9 cellular contexts compared by ENCODE assay signal in the genomic region with DNA sequence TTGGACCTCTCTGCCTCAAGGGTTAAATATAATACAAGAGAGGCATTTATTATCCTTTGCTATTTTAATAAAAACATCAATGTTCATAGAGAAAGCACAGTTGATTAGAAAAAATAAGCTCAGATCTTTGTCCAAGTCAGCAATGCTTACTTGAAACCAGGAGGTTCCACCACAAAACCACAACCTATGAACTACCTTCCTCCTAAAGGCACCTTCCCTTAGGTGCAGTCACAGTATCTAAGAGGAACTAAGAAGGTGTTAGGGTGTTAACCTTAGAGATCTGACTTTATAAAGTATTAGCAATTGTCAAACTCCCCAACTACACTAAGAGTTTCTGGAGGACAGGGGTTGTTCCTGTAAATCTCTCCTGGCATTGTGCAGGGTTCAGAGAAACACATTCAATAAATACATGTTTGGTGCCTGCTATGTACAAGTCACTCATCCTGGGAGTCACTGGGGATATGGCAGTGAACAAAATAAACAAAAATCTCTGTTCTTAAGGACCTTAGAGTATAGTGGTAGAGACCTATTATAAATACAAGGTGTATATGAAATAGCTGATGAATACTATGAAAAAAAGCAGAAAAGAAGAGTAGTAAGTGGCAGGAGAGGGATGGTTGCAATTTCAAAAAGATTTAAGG.
DNase-seq lines count a peak whose midpoint lies in the region; ATAC-seq lines count a peak whose summit lies in the region.
"Had no signal": no experiment of that assay in that cellular context is flagged by ENCODE, and none has a peak within 500 bp of the region (broad histone marks: within the 10 kb centered on the region; RNA-seq: fewer than 3 reads in every experiment).

No MANE protein-coding gene starts in this region.

- peaks cover 0 to 5% (median 0%) of the 10 kb centered on the region in 7 donors for H3K9me3 Mint-ChIP-seq in CD4-positive, CD25-positive, alpha-beta regulatory T cell
- H3K9me3 Mint-ChIP-seq in T-helper 1 cell treated with Interleukin-12 subunit alpha and Interleukin-12 subunit beta and Interleukin-4 antibody, amounts not matched to agents 30 μg/mL and 1 μg/mL, for 36 hours: peaks cover 12% of the 10 kb centered on the region

- peak overlapping the region; percentile 20 to 81 (median 56) for H3K27ac Mint-ChIP-seq in CD4-positive, CD25-positive, alpha-beta regulatory T cell
- peak overlapping the region; percentile 68 for H3K27ac Mint-ChIP-seq in T-helper 1 cell treated with Interleukin-12 subunit alpha and Interleukin-12 subunit beta and Interleukin-4 antibody, amounts not matched to agents 30 μg/mL and 1 μg/mL, for 36 hours

- DNase-seq in CD4-positive, CD25-positive, alpha-beta regulatory T cell: peak in 2 of 3 donors; percentile 71 to 93
- DNase-seq in posterior vena cava (ENCODE audit: low spot score) (no peak), MV-4-11 (lab: John Stamatoyannopoulos, UW) (no peak), head of caudate nucleus (no peak), NCI-H510A (lab: John Stamatoyannopoulos, UW) (no peak)
- DNase-seq: SIG-M5 had no signal

- H3K36me3 Mint-ChIP-seq in CD4-positive, CD25-positive, alpha-beta regulatory T cell: no peaks in the 10 kb centered on the region
- peaks cover 16% of the 10 kb centered on the region for H3K36me3 Mint-ChIP-seq in T-helper 1 cell treated with Interleukin-12 subunit alpha and Interleukin-12 subunit beta and Interleukin-4 antibody, amounts not matched to agents 30 μg/mL and 1 μg/mL, for 36 hours (ENCODE audit: low read depth)

- no peaks in the 10 kb centered on the region for H3K36me3 ChIP-seq in CD4-positive, CD25-positive, alpha-beta regulatory T cell (ENCODE audit: control insufficient read depth, insufficient read depth, low read length)

- peak overlapping the region; percentile 60 for H3K4me3 ChIP-seq in CD4-positive, CD25-positive, alpha-beta regulatory T cell (ENCODE audit: low read depth, low read length)

- ATAC-seq in CD4-positive, CD25-positive, alpha-beta regulatory T cell (ENCODE audit: low read depth in 2 of 2): peak; percentile 91 to 95
- ATAC-seq in GM19025 (IDR thresholded peaks at IDR 0.05; ENCODE audit: low read depth, unreplicated experiment) (peak; percentile 66), HG02938 (IDR thresholded peaks at IDR 0.05; ENCODE audit: unreplicated experiment) (peak; percentile 73)

- no peaks in the 10 kb centered on the region for H3K9me3 ChIP-seq in CD4-positive, CD25-positive, alpha-beta regulatory T cell (ENCODE audit: control insufficient read depth in 2 of 2, low read length in 2 of 2)

- H3K27me3 Mint-ChIP-seq in CD4-positive, CD25-positive, alpha-beta regulatory T cell: no peaks in the 10 kb centered on the region
- no peaks in the 10 kb centered on the region for H3K27me3 Mint-ChIP-seq in T-helper 1 cell treated with Interleukin-12 subunit alpha and Interleukin-12 subunit beta and Interleukin-4 antibody, amounts not matched to agents 30 μg/mL and 1 μg/mL, for 36 hours (ENCODE audit: low read depth)

- no peak overlapping the region for H3K27ac ChIP-seq in CD4-positive, CD25-positive, alpha-beta regulatory T cell (ENCODE audit: insufficient read depth, low read length, poor library complexity, severe bottlenecking)

- no peaks in the 10 kb centered on the region for H3K27me3 ChIP-seq in CD4-positive, CD25-positive, alpha-beta regulatory T cell (ENCODE audit: control insufficient read depth, insufficient read depth, low read length)

- H3K4me3 Mint-ChIP-seq in CD4-positive, CD25-positive, alpha-beta regulatory T cell: peak overlapping the region; percentile 5 to 67 (median 44)
- peak overlapping the region; percentile 25 for H3K4me3 Mint-ChIP-seq in T-helper 1 cell treated with Interleukin-12 subunit alpha and Interleukin-12 subunit beta and Interleukin-4 antibody, amounts not matched to agents 30 μg/mL and 1 μg/mL, for 36 hours

- peaks cover 36% of the 10 kb centered on the region for H3K4me1 ChIP-seq in CD4-positive, CD25-positive, alpha-beta regulatory T cell (ENCODE audit: control insufficient read depth, insufficient read depth, low read length, poor library complexity, severe bottlenecking)

- intact Hi-C loops in posterior vena cava (cut with DNase I): no loop called here
- intact Hi-C loops in head of caudate nucleus (cut with DNase I): no loop called here

- peaks cover 33 to 54% (median 38%) of the 10 kb centered on the region in 4 donors for H3K4me1 Mint-ChIP-seq in CD4-positive, CD25-positive, alpha-beta regulatory T cell
- peaks cover 26% of the 10 kb centered on the region for H3K4me1 Mint-ChIP-seq in T-helper 1 cell treated with Interleukin-12 subunit alpha and Interleukin-12 subunit beta and Interleukin-4 antibody, amounts not matched to agents 30 μg/mL and 1 μg/mL, for 36 hours (ENCODE audit: low read depth)

Comparison
In these comparisons a context has a peak if more than half of its experiments do, and no peak if none do; other contexts are left out.
1. DNase-seq: peak in CD4-positive, CD25-positive, alpha-beta regulatory T cell (2 of 3); none in posterior vena cava (single experiment), MV-4-11 (single experiment), head of caudate nucleus (0 of 42) and NCI-H510A (single experiment).
2. Peak in every context shown above with its lines, with median percentiles within 50 percentile points of each other: ATAC-seq.